22 cellular contexts compared by ENCODE assay signal in the genomic region with DNA sequence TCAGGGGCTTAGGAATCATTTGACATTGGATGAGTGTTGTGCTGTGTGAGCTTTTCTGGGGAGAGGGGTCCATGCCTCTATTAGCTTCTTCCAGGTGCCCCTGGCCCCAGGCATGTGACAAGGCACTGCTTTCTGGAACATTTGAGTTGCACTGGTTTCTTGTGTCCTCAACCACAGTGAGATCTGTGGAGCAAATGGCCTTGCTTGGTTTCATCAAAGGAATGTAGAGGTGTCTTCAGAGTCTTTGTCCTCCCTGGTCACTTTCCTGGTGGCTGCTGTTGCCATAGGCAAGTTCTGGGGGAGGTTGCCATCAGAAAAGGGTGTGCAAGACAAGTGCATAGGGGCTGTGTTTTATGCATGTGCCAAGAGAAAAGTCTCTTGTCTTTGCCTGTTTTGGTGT.
DNase-seq lines count a peak whose midpoint lies in the region; FAIRE-seq and TF ChIP-seq lines count a peak whose summit lies in the region.
"Had no signal": no experiment of that assay in that cellular context is flagged by ENCODE, and none has a peak within 500 bp of the region (broad histone marks: within the 10 kb centered on the region; RNA-seq: fewer than 3 reads in every experiment).

No MANE protein-coding gene starts in this region.

- H3K9ac ChIP-seq in adipocyte (ENCODE audit: low read length), result peak overlapping the region; percentile 77
- H3K9ac ChIP-seq in keratinocyte (ENCODE audit: control insufficient read depth, extremely low read depth, insufficient read depth, low read length), result no peak overlapping the region
- H3K9ac ChIP-seq in subcutaneous abdominal adipose tissue (ENCODE audit: low read length in 5 of 5), result no peak overlapping the region

- H4K20me1 ChIP-seq in keratinocyte (ENCODE audit: control insufficient read depth, extremely low read depth, insufficient read depth, low read length), result no peaks in the 10 kb centered on the region

- DNase-seq in activated CD4-positive, CD25-positive, alpha-beta regulatory T cell treated with anti-CD3 and anti-CD28 coated beads, Interleukin-2, amount 50 U/mL, for 72 hours, result peak; percentile 1
- DNase-seq in activated CD4-positive, CD25-positive, alpha-beta regulatory T cell (lab: John Stamatoyannopoulos, UW), result no peak
- DNase-seq in adipocyte (ENCODE audit: low read depth) (no peak), keratinocyte (ENCODE audit: low read depth, low spot score) (no peak), NCI-H1048 (lab: John Stamatoyannopoulos, UW) (no peak), LoVo (ENCODE audit: low spot score) (no peak), A673 (ENCODE audit: low spot score) (no peak)
- DNase-seq: activated CD4-positive, alpha-beta T cell treated with anti-CD3 and anti-CD28 coated beads for 36 hours; activated naive CD4-positive, alpha-beta T cell treated with anti-CD3 and anti-CD28 coated beads, Interleukin-2, amount 10 ng/mL, durations not matched to agents 7 days and 5 days; activated T-cell treated with anti-CD3 and anti-CD28 coated beads for 4 hours; C1 segment of cervical spinal cord; DMS 273 treated with DMSO at 0.1 percent for 48 hours; GF-D8; NCI-H510A; transverse colon had no signal

- H2AFZ ChIP-seq in keratinocyte (ENCODE audit: control insufficient read depth, low read length), result no peak overlapping the region

- CTCF ChIA-PET in A673 (lab: Charles Lee), result no interaction called here

- no peaks in the 10 kb centered on the region for H3K9me1 ChIP-seq in keratinocyte (ENCODE audit: control insufficient read depth, extremely low read depth, insufficient read depth, low read length)

- no peak overlapping the region for H3K27ac ChIP-seq in keratinocyte (ENCODE audit: control insufficient read depth, insufficient read depth, low read length)
- H3K27ac ChIP-seq in subcutaneous abdominal adipose tissue (ENCODE audit: low read depth, low read length), result peak overlapping the region; percentile 85
- no peak overlapping the region for H3K27ac ChIP-seq in A673 (ENCODE audit: low read depth, low read length, poor library complexity, severe bottlenecking)

- no peaks in the 10 kb centered on the region for H3K79me2 ChIP-seq in keratinocyte (ENCODE audit: control insufficient read depth, insufficient read depth, low read length)

- no peak for FAIRE-seq in keratinocyte (lab: Jason Lieb, UNC)
- FAIRE-seq: GM12891, H1, HepG2 had no signal

- BruUV-seq in A673 (replicated peaks; lab: Mats Ljungman, UMichigan), result no TSS peak

- intact Hi-C loops in A673 (cut with micrococcal nuclease; ENCODE audit: unreplicated experiment), result no loop called here

- no peak for TF ChIP-seq CTCF in keratinocyte (optimal IDR thresholded peaks at IDR 0.05 in 1 of 3, IDR thresholded peaks at IDR 0.05 in 1 of 3, conservative IDR thresholded peaks at IDR 0.05 in 1 of 3; ENCODE audit: extremely low read depth in 1 of 3, insufficient read depth in 2 of 3, low read length in 3 of 3)
- TF ChIP-seq CTCF in A673 (conservative IDR thresholded peaks at IDR 0.05; ENCODE audit: low read depth, low read length), result no peak

- dilution Hi-C loops in keratinocyte (cut with MboI; ENCODE audit: extremely low pct_ligation_motif_present, low sequenced_read_pairs), result no loop called here

- peak overlapping the region; percentile 11 for H3K4me2 ChIP-seq in keratinocyte (ENCODE audit: control insufficient read depth, extremely low read depth, insufficient read depth, low read depth, low read length)

- H3K27me3 ChIP-seq in adipocyte (replicated peaks; ENCODE audit: control insufficient read depth, insufficient read depth, low read length) (no peaks in the 10 kb centered on the region), keratinocyte (ENCODE audit: control insufficient read depth, extremely low read depth, insufficient read depth, low read length) (no peaks in the 10 kb centered on the region), subcutaneous abdominal adipose tissue (ENCODE audit: control insufficient read depth in 5 of 5, insufficient read depth in 4 of 5, low read length in 5 of 5) (no peaks in the 10 kb centered on the region), A673 (replicated peaks; ENCODE audit: insufficient read depth, low read depth, low read length, poor library complexity) (no peaks in the 10 kb centered on the region)
- H3K27me3 ChIP-seq: dorsolateral prefrontal cortex, heart left ventricle, transverse colon had no signal

- no peak overlapping the region for H3K4me3 ChIP-seq in adipocyte (ENCODE audit: low read length)
- no peak overlapping the region for H3K4me3 ChIP-seq in keratinocyte (ENCODE audit: control insufficient read depth in 2 of 3, extremely low read depth in 1 of 3, insufficient read depth in 2 of 3, low read depth in 1 of 3, low read length in 3 of 3)
- H3K4me3 ChIP-seq in subcutaneous abdominal adipose tissue (ENCODE audit: low read depth in 1 of 5, low read length in 5 of 5), result no peak overlapping the region
- no peak overlapping the region for H3K4me3 ChIP-seq in A673 (ENCODE audit: low read depth, low read length, poor library complexity, severe bottlenecking)
- H3K4me3 ChIP-seq: dorsolateral prefrontal cortex, heart left ventricle, skin epidermis, transverse colon had no signal

- H3K4me1 ChIP-seq in adipocyte (ENCODE audit: control insufficient read depth, insufficient read depth, low read length) (peaks cover 71% of the 10 kb centered on the region), keratinocyte (ENCODE audit: control insufficient read depth, extremely low read depth, insufficient read depth, low read length) (peaks cover 40% of the 10 kb centered on the region), subcutaneous abdominal adipose tissue (ENCODE audit: control insufficient read depth in 5 of 5, insufficient read depth in 5 of 5, low read length in 5 of 5) (peaks cover 14 to 88% (median 70%) of the 10 kb centered on the region in 5 donors), A673 (ENCODE audit: insufficient read depth, low read length, poor library complexity, severe bottlenecking) (peaks cover 9% of the 10 kb centered on the region)

- POLR2A ChIA-PET in A673 (lab: Charles Lee; ENCODE audit: low non-redundant PET), result no interaction called here

- no peaks in the 10 kb centered on the region for H3K36me3 ChIP-seq in adipocyte (ENCODE audit: control insufficient read depth, insufficient read depth, low read length, severe bottlenecking)
- no peaks in the 10 kb centered on the region for H3K36me3 ChIP-seq in keratinocyte (ENCODE audit: control insufficient read depth in 2 of 2, extremely low read depth in 1 of 2, insufficient read depth in 2 of 2, low read length in 2 of 2)
- H3K36me3 ChIP-seq in subcutaneous abdominal adipose tissue (ENCODE audit: control insufficient read depth in 5 of 5, insufficient read depth in 5 of 5, low read length in 5 of 5), result no peaks in the 10 kb centered on the region
- H3K36me3 ChIP-seq in A673 (ENCODE audit: insufficient read depth, low read length, poor library complexity, severe bottlenecking), result no peaks in the 10 kb centered on the region
- H3K36me3 ChIP-seq: heart left ventricle, transverse colon had no signal

- H3K9me3 ChIP-seq in adipocyte (ENCODE audit: control insufficient read depth, low read length) (no peaks in the 10 kb centered on the region), keratinocyte (ENCODE audit: control insufficient read depth, low read depth, low read length) (no peaks in the 10 kb centered on the region), subcutaneous abdominal adipose tissue (ENCODE audit: control insufficient read depth in 5 of 5, low read length in 5 of 5) (no peaks in the 10 kb centered on the region), A673 (ENCODE audit: low read depth, low read length, poor library complexity, severe bottlenecking) (no peaks in the 10 kb centered on the region)
- H3K9me3 ChIP-seq: heart left ventricle, transverse colon had no signal
